In the genomic region with DNA sequence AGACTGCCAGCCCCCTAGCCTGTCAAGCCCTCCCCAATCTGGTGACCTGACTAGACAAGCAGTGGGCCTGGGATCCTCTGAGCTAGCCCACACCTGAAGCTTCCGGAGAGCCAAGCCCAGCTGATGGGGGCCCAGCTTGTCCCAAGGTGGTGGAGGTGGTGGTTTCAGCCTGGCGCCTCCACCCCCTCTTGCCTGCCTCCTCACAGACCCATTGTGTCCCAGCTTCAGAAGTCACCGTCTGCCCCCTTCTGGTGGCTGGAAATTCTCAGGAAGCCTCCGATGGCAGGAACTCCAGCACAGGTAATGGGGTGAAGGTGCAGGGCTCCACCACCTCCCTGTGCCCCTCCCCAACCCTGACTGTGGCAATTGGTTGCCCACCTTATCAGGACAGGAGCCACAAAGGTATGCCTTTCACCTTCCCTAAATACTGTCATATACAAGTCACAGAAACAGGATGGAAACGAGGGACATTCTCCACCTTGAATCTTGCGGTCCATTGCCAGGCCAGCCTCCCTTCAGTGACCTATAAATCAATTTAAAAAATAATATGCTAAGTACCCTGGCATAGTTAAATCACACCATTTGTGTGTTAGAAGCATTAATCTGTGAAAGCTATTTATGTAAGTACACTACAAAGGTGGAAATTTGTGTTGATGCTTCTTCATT, we compare ENCODE assay signal across 8 cellular contexts.
DNase-seq lines count a peak whose midpoint lies in the region; ATAC-seq and TF ChIP-seq lines count a peak whose summit lies in the region.

No MANE protein-coding gene starts in this region.

- TF ChIP-seq CTCF in HFF-Myc (IDR thresholded peaks at IDR 0.05; ENCODE audit: low read depth, low read length, missing control alignments) (peak; percentile 52), PC-3 (conservative IDR thresholded peaks at IDR 0.05; ENCODE audit: low read depth, low read length) (peak; percentile 61), adrenal gland (IDR thresholded peaks at IDR 0.05) (peak; percentile 34 to 75 (median 56)), sigmoid colon (IDR thresholded peaks at IDR 0.05) (peak; percentile 14 to 54 (median 40))

- no peaks in the 10 kb centered on the region for H3K9me3 ChIP-seq in PC-3 (ENCODE audit: low read length)
- H3K9me3 ChIP-seq in adrenal gland (replicated peaks in 1 of 3), result no peaks in the 10 kb centered on the region
- H3K9me3 ChIP-seq in sigmoid colon, result no peaks in the 10 kb centered on the region

- no TSS peak for BruUV-seq in PC-3 (replicated peaks; lab: Mats Ljungman, UMichigan)

- no peak overlapping the region for H3K27ac ChIP-seq in PC-3 (ENCODE audit: low read length)
- H3K27ac ChIP-seq in adrenal gland, result no peak overlapping the region
- H3K27ac ChIP-seq in sigmoid colon, result no peak overlapping the region

- H3K4me2 ChIP-seq in PC-3 (ENCODE audit: low read length), result no peak overlapping the region

- TF ChIP-seq EP300 in sigmoid colon (IDR thresholded peaks at IDR 0.05), result no peak

- ATAC-seq in PC-3 (peak; percentile 51; the same call in 1 of the 2 replicates), GM21717 (IDR thresholded peaks at IDR 0.05; ENCODE audit: unreplicated experiment) (no peak), GM18502 (IDR thresholded peaks at IDR 0.05; ENCODE audit: poor library complexity, unreplicated experiment) (no peak)

- intact Hi-C loops in PC-3 (cut with micrococcal nuclease), result no loop called here
- intact Hi-C loops in adrenal gland (cut with DNase I), result loop anchor here in 1 of 2 donors (5.0 to 10.0 kb wide), 2 partner anchors 427 to 515 kb away; no protein-coding TSS in a partner anchor
- intact Hi-C loops in sigmoid colon (cut with DNase I), result loop anchor here (2.0 to 5.0 kb wide), 2 partner anchors 430 to 513 kb away; no protein-coding TSS in a partner anchor

- POLR2A ChIA-PET in PC-3 (lab: Charles Lee; ENCODE audit: unreplicated experiment), result no interaction called here

- WGBS in adrenal gland, 4 donors, result 28 to 48% (median 35%) methylated on average over 3 to 6 of the region's 6 CpGs
- 26 to 31% methylated on average over 6 of the region's 6 CpGs for WGBS in sigmoid colon, 2 donors

- TF ChIP-seq POLR2A in adrenal gland (IDR thresholded peaks at IDR 0.05) (no peak), sigmoid colon (IDR thresholded peaks at IDR 0.05) (no peak)

- H3K36me3 ChIP-seq in PC-3 (ENCODE audit: low read depth, low read length) (no peaks in the 10 kb centered on the region), adrenal gland (replicated peaks in 1 of 2) (no peaks in the 10 kb centered on the region), sigmoid colon (no peaks in the 10 kb centered on the region)

- no peaks in the 10 kb centered on the region for H3K79me2 ChIP-seq in PC-3 (ENCODE audit: low read length)

- H3K27me3 ChIP-seq in PC-3 (ENCODE audit: low read length), result 0 out of 2 replicates have a peak, but pooled peaks cover 9% of the 10 kb centered on the region
- H3K27me3 ChIP-seq in adrenal gland, result no peaks in the 10 kb centered on the region
- no peaks in the 10 kb centered on the region for H3K27me3 ChIP-seq in sigmoid colon

- no peaks in the 10 kb centered on the region for H4K20me1 ChIP-seq in PC-3 (ENCODE audit: low read length)

- H3K9ac ChIP-seq in PC-3 (ENCODE audit: low read length), result no peak overlapping the region

- CTCF ChIA-PET in PC-3 (lab: Charles Lee), result no interaction called here

- no peaks in the 10 kb centered on the region for H3F3A ChIP-seq in PC-3 (ENCODE audit: low read length, unreplicated experiment)

- no peak overlapping the region for H2AFZ ChIP-seq in PC-3 (ENCODE audit: low read length)

- no peaks in the 10 kb centered on the region for H3K4me1 ChIP-seq in PC-3 (ENCODE audit: insufficient read depth, low read length)
- H3K4me1 ChIP-seq in adrenal gland (replicated peaks in 1 of 2), result no peaks in the 10 kb centered on the region
- H3K4me1 ChIP-seq in sigmoid colon, result no peaks in the 10 kb centered on the region

- H3K4me3 ChIP-seq in HFF-Myc (replicated peaks; ENCODE audit: low read depth, low read length) (no peak overlapping the region), PC-3 (ENCODE audit: low read length) (no peak overlapping the region), adrenal gland (no peak overlapping the region), sigmoid colon (no peak overlapping the region)

- H3K9me2 ChIP-seq in PC-3 (replicated peaks; ENCODE audit: low read length), result no peaks in the 10 kb centered on the region

- DNase-seq in CD1c-positive myeloid dendritic cell (ENCODE audit: extremely low spot score) (peak; percentile 19), HFF-Myc (ENCODE audit: extremely low read depth, low read depth) (peak; percentile 15), PC-3 (peak; percentile 52), adrenal gland (peak; percentile 41 to 82 (median 63)), hepatic stellate cell (ENCODE audit: low spot score) (peak; percentile 69), sigmoid colon (peak; percentile 72)

Comparison
In these comparisons a context has a peak if more than half of its experiments do, and no peak if none do; other contexts are left out.
1. DNase-seq: peak in every context shown above with its lines; median percentile 72 in sigmoid colon; 69 in hepatic stellate cell; 63 in adrenal gland; 52 in PC-3; 19 in CD1c-positive myeloid dendritic cell; 15 in HFF-Myc.